In the genomic region with DNA sequence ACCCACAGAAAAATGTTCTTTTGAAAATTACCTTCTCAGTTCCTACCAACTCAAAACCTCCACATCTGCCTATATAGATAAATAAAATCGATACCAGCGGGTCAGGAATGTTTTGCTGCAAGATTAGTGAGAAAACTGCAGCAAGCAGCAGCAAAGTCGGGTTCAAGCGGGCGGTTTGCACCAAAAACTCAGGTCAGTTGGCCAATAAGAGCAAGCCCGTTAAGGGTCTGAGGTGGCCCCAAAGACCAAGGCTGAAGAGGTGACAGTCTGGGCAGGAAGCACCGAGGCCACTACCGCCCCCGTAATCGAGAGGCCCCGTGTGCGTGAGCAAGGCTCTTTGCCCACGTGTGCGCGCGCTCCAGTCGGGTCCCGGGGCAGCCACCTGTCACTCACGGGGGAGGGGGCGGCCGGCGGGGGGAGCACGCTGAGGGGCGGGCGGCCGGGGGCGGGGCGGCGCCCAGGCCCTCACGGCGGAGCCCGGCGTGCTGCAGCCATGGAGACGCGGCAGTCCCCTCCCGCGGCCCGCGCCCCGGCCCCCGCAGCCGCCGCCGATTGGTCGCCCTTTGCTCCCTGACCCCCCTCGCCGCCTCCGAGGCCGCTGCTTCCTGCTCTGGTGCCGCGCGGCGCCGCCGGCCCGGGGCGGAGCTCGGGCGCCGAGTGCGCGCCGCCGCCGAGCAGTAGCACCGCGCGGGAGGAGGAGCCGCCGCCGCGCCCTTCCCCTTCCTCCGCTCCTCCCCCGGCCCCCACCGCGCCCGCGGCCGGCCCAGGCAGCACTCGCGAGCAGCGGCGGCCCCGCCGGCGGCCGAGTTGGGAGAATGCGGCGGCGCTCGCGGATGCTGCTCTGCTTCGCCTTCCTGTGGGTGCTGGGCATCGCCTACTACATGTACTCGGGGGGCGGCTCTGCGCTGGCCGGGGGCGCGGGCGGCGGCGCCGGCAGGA, we compare ENCODE assay signal across 8 cellular contexts. TPM values are rescaled to one million over a fixed set of nuclear protein-coding genes. Genes with fewer than 3 reads are reported as not detected.
DNase-seq lines count a peak whose midpoint lies in the region; TF ChIP-seq lines count a peak whose summit lies in the region.

Gene GALNT2, plus strand, starts transcription at position 773 of the 939 bp plus-strand sequence. Its CDS starts 43 bp downstream, at position 816.

- H3K4me1 Mint-ChIP-seq in nephron progenitor cell = peaks cover 50% of the 10 kb centered on the region
- peaks cover 49% of the 10 kb centered on the region for H3K4me1 Mint-ChIP-seq in stimulated activated naive CD8-positive, alpha-beta T cell treated with anti-CD3 and anti-CD28 coated beads, Interleukin-15, Interleukin-2, amounts not matched to agents 100 ng/mL and 50 ng/mL, for 24 hours (ENCODE audit: low read depth)

- H3K36me3 Mint-ChIP-seq in nephron progenitor cell (ENCODE audit: low read depth) = peaks cover 13% of the 10 kb centered on the region
- H3K36me3 Mint-ChIP-seq in stimulated activated naive CD8-positive, alpha-beta T cell treated with anti-CD3 and anti-CD28 coated beads, Interleukin-15, Interleukin-2, amounts not matched to agents 100 ng/mL and 50 ng/mL, for 24 hours (ENCODE audit: low read depth) = peaks cover 26% of the 10 kb centered on the region

- in situ Hi-C loops in G401 (cut with HindIII; ENCODE audit: low sequenced_read_pairs) (no loop called here), HAP-1 (cut with MboI; ENCODE audit: low sequenced_read_pairs) (no loop called here)

- peaks cover 9% of the 10 kb centered on the region; the same call in 1 of the 2 replicates for H4K20me1 ChIP-seq in MM.1S (ENCODE audit: insufficient read depth, low read length)

- peaks cover 13% of the 10 kb centered on the region for H3K27me3 Mint-ChIP-seq in nephron progenitor cell (ENCODE audit: low read depth, poor library complexity)
- no peaks in the 10 kb centered on the region for H3K27me3 Mint-ChIP-seq in stimulated activated naive CD8-positive, alpha-beta T cell treated with anti-CD3 and anti-CD28 coated beads, Interleukin-15, Interleukin-2, amounts not matched to agents 100 ng/mL and 50 ng/mL, for 24 hours

- peak; percentile 84 for DNase-seq in G401 (ENCODE audit: low spot score)
- peak; percentile 86 to 93 for DNase-seq in HAP-1 (ENCODE audit: low spot score in 2 of 2)
- DNase-seq in MM.1S = peak; percentile 96
- DNase-seq in SIG-M5 (lab: John Stamatoyannopoulos, UW) = peak; percentile 77
- DNase-seq in activated effector memory CD4-positive, alpha-beta T cell treated with anti-CD3 and anti-CD28 coated beads, Interleukin-2, amount 50 U/mL, for 16 hours = peak; percentile 95
- DNase-seq in fibroblast of the conjunctiva (ENCODE audit: low read depth) = peak; percentile 57
- peak; percentile 94 for DNase-seq in nephron progenitor cell

- H3K9me2 ChIP-seq in MM.1S (replicated peaks; ENCODE audit: insufficient read depth, low read length) = no peaks in the 10 kb centered on the region

- peaks cover 44% of the 10 kb centered on the region for H3K79me2 ChIP-seq in MM.1S (ENCODE audit: low read length)

- H3K4me3 ChIP-seq in HAP-1 (peak within 1 kb of the TSS; percentile 73), MM.1S (ENCODE audit: low read length) (peak within 1 kb of the TSS; percentile 90)

- H2AFZ ChIP-seq in MM.1S (ENCODE audit: low read length) = peak within 1 kb of the TSS; percentile 95

- H3K4me1 ChIP-seq in HAP-1 (peaks cover 19% of the 10 kb centered on the region), MM.1S (ENCODE audit: low read length) (peaks cover 6% of the 10 kb centered on the region; the same call in 1 of the 2 replicates)

- peak within 1 kb of the TSS; percentile 89 for H3K4me3 Mint-ChIP-seq in nephron progenitor cell
- H3K4me3 Mint-ChIP-seq in stimulated activated naive CD8-positive, alpha-beta T cell treated with anti-CD3 and anti-CD28 coated beads, Interleukin-15, Interleukin-2, amounts not matched to agents 100 ng/mL and 50 ng/mL, for 24 hours = peak within 1 kb of the TSS; percentile 87

- peak within 1 kb of the TSS; percentile 95 for H3K4me2 ChIP-seq in MM.1S (ENCODE audit: low read depth, low read length)

- H3K36me3 ChIP-seq in HAP-1 (replicated peaks) (no peaks in the 10 kb centered on the region), MM.1S (replicated peaks; ENCODE audit: insufficient read depth, low read length) (no peaks in the 10 kb centered on the region)

- H3K9me3 ChIP-seq in HAP-1 (no peaks in the 10 kb centered on the region), MM.1S (replicated peaks; ENCODE audit: insufficient read depth, low read length) (no peaks in the 10 kb centered on the region)

- peak within 1 kb of the TSS; percentile 77 for H3K27ac ChIP-seq in MM.1S (ENCODE audit: low read length)

- TF ChIP-seq CTCF in MM.1S (IDR thresholded peaks at IDR 0.05; ENCODE audit: low read length) = no peak
- TF ChIP-seq CTCF in nephron progenitor cell (IDR thresholded peaks at IDR 0.05) = no peak

- peaks cover 26% of the 10 kb centered on the region for H3K9me3 Mint-ChIP-seq in nephron progenitor cell
- H3K9me3 Mint-ChIP-seq in stimulated activated naive CD8-positive, alpha-beta T cell treated with anti-CD3 and anti-CD28 coated beads, Interleukin-15, Interleukin-2, amounts not matched to agents 100 ng/mL and 50 ng/mL, for 24 hours = no peaks in the 10 kb centered on the region

- H3F3A ChIP-seq in MM.1S (ENCODE audit: insufficient read depth, low read length) = peaks cover 17% of the 10 kb centered on the region

- H3K27me3 ChIP-seq in HAP-1 (ENCODE audit: low read depth) (no peaks in the 10 kb centered on the region), MM.1S (replicated peaks; ENCODE audit: insufficient read depth, low read length) (no peaks in the 10 kb centered on the region)

- peak within 1 kb of the TSS; percentile 85 for H3K27ac Mint-ChIP-seq in nephron progenitor cell
- H3K27ac Mint-ChIP-seq in stimulated activated naive CD8-positive, alpha-beta T cell treated with anti-CD3 and anti-CD28 coated beads, Interleukin-15, Interleukin-2, amounts not matched to agents 100 ng/mL and 50 ng/mL, for 24 hours = peak within 1 kb of the TSS; percentile 88

- peak within 1 kb of the TSS; percentile 91 for H3K9ac ChIP-seq in MM.1S (ENCODE audit: low read length)

RNA-seq across cellular contexts. Expression of gene GALNT2, which starts in this region (rescaled TPM):
- total RNA-seq in G401 (2014; rRNA removed; shearing (Covaris generic)) = 36.7 and 42.8 TPM in 2 replicates

Comparison
In these comparisons a context has a peak if more than half of its experiments do, and no peak if none do; other contexts are left out.
1. Peak in every context shown above with its lines: DNase-seq, H3K4me3 ChIP-seq and H3K27ac ChIP-seq.